ENCODE assay signal across 12 cellular contexts in the genomic region with DNA sequence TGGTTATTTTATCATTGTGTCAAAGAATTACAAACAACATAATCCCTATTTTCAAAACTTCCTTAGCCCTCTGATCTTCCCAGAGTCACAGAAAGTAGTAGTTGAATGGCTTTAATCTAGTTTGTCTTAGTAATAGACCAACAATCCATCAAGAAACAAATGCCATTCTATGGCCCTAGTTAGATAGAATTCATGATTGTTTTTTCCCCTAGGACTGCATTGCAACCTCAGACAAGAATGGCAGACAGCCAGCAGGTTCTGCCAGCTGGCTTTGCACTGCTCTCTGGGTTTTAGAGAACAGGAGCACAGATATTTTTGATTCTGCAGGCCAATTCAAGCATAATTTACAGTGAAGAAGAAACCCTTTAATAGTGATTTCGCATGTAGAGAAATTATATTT.
A peak's percentile ranks its signal among the peaks of the same experiment; 100 is the strongest.
DNase-seq lines count a peak whose midpoint lies in the region; ATAC-seq and TF ChIP-seq lines count a peak whose summit lies in the region.
"Had no signal": no experiment of that assay in that cellular context is flagged by ENCODE, and none has a peak within 500 bp of the region (broad histone marks: within the 10 kb centered on the region; RNA-seq: fewer than 3 reads in every experiment).

No MANE protein-coding gene starts in this region.

- no peak overlapping the region for H3K4me3 ChIP-seq in AG10803 (ENCODE audit: low read length)
- H3K4me3 ChIP-seq in adipocyte (ENCODE audit: low read length), result no peak overlapping the region
- H3K4me3 ChIP-seq: GM12878 had no signal

- no peaks in the 10 kb centered on the region for H3K27me3 ChIP-seq in adipocyte (replicated peaks; ENCODE audit: control insufficient read depth, insufficient read depth, low read length)
- H3K27me3 ChIP-seq: neutrophil had no signal

- TF ChIP-seq CTCF in AG10803 (conservative IDR thresholded peaks at IDR 0.05; ENCODE audit: low read length), result no peak

- H3K4me1 ChIP-seq in adipocyte (ENCODE audit: control insufficient read depth, insufficient read depth, low read length), result peaks cover 5% of the 10 kb centered on the region

- no peak overlapping the region for H3K9ac ChIP-seq in adipocyte (ENCODE audit: low read length)

- H3K36me3 ChIP-seq in adipocyte (ENCODE audit: control insufficient read depth, insufficient read depth, low read length, severe bottlenecking), result no peaks in the 10 kb centered on the region
- H3K36me3 ChIP-seq: neutrophil had no signal

- no peaks in the 10 kb centered on the region for H3K9me3 ChIP-seq in adipocyte (ENCODE audit: control insufficient read depth, low read length)
- H3K9me3 ChIP-seq: neutrophil had no signal

- DNase-seq in AG10803 (ENCODE audit: low read depth) (peak; percentile 29), NCI-H1105 treated with DMSO at 0.1 percent for 48 hours (lab: John Stamatoyannopoulos, UW) (peak; percentile 90), adipocyte (ENCODE audit: low read depth) (peak; percentile 80), inferior parietal cortex (ENCODE audit: extremely low spot score) (peak; percentile 63), NOMO-1 treated with DMSO at 0.1 percent for 48 hours (lab: John Stamatoyannopoulos, UW; ENCODE audit: unreplicated experiment) (no peak), NCI-H187 treated with DMSO at 0.1 percent for 48 hours (lab: John Stamatoyannopoulos, UW) (no peak)
- DNase-seq in stimulated activated CD4-positive, alpha-beta T cell treated with anti-CD3 and anti-CD28 coated beads, Interleukin-2, amount 100 ng/mL, for 24 hours, result no peak
- DNase-seq: activated T-cell treated with anti-CD3 and anti-CD28 coated beads for 4 hours, NCI-H187 had no signal

- ATAC-seq in GM21381 (IDR thresholded peaks at IDR 0.05; ENCODE audit: unreplicated experiment), result no peak
- ATAC-seq: GM12878 had no signal

Comparison
In these comparisons a context has a peak if more than half of its experiments do, and no peak if none do; other contexts are left out.
1. DNase-seq: peak in AG10803 (single experiment), NCI-H1105 treated with DMSO at 0.1 percent for 48 hours (single experiment), adipocyte (single experiment) and inferior parietal cortex (single experiment); none in NOMO-1 treated with DMSO at 0.1 percent for 48 hours (single experiment), NCI-H187 treated with DMSO at 0.1 percent for 48 hours (single experiment) and stimulated activated CD4-positive, alpha-beta T cell treated with anti-CD3 and anti-CD28 coated beads, Interleukin-2, amount 100 ng/mL, for 24 hours (0 of 2).